Comparison of ENCODE assay signal across 24 cellular contexts in genomic region chr4:1666391-1666790, GRCh38. TPM values are rescaled to one million over a fixed set of nuclear protein-coding genes. Genes with fewer than 3 reads are reported as not detected.
"Had no signal": no experiment of that assay in that cellular context is flagged by ENCODE, and none has a peak within 500 bp of the region (broad histone marks: within the 10 kb centered on the region; RNA-seq: fewer than 3 reads in every experiment).

No MANE protein-coding gene starts in this region.

- H3K9me3 ChIP-seq: colonic mucosa, esophagus muscularis mucosa, left lung, sigmoid colon, thoracic aorta, vagina had no signal

- H3K27ac ChIP-seq: colonic mucosa, esophagus muscularis mucosa, left lung, sigmoid colon, thoracic aorta, vagina had no signal

- ATAC-seq: activated CD4-positive, alpha-beta T cell treated with anti-CD3 and anti-CD28 coated beads for 36 hours; activated naive CD4-positive, alpha-beta T cell treated with anti-CD3 and anti-CD28 coated beads, Interleukin-2, amount 50 U/mL, for 72 hours; activated T-helper 17 cell treated with anti-CD3 and anti-CD28 coated beads, Interleukin-2, amount 50 U/mL, for 72 hours; effector memory CD8-positive, alpha-beta T cell; left lung had no signal

- DNase-seq: activated CD4-positive, alpha-beta T cell treated with anti-CD3 and anti-CD28 coated beads for 36 hours; activated CD4-positive, alpha-beta T cell treated with anti-CD3 and anti-CD28 coated beads, Interleukin-2, amount 50 U/mL, for 4 hours; activated CD8-positive, alpha-beta memory T cell treated with anti-CD3 and anti-CD28 coated beads for 24 hours; activated CD8-positive, alpha-beta memory T cell treated with anti-CD3 and anti-CD28 coated beads, Interleukin-2, amount 50 U/mL, for 4 hours; activated T-cell treated with anti-CD3 and anti-CD28 coated beads, Interleukin-2, amount 50 U/mL, for 24 hours; aorta; colonic mucosa; effector memory CD8-positive, alpha-beta T cell; head of caudate nucleus; kidney; left lung; mesenchymal stem cell; nucleus accumbens; sigmoid colon; stimulated activated CD4-positive, alpha-beta T cell treated with anti-CD3 and anti-CD28 coated beads, Interleukin-2, amount 100 ng/mL, for 48 hours; stimulated activated naive CD4-positive, alpha-beta T cell; T-helper 1 cell had no signal

- H3K36me3 ChIP-seq: colonic mucosa, esophagus muscularis mucosa, left lung, sigmoid colon, thoracic aorta, vagina had no signal

- H3K27me3 ChIP-seq: colonic mucosa, dorsolateral prefrontal cortex, esophagus muscularis mucosa, left lung, sigmoid colon, vagina had no signal

- H3K4me3 ChIP-seq: colonic mucosa, dorsolateral prefrontal cortex, esophagus muscularis mucosa, left lung, sigmoid colon, thoracic aorta, vagina had no signal

- H3K4me1 ChIP-seq: colonic mucosa, left lung, vagina had no signal

RNA-seq across cellular contexts. Expression of gene FAM53A, which starts 17.7 kb away (rescaled TPM):
- polyA plus RNA-seq: neural cell had no signal
